ENCODE assay signal across 30 cellular contexts in the genomic region with DNA sequence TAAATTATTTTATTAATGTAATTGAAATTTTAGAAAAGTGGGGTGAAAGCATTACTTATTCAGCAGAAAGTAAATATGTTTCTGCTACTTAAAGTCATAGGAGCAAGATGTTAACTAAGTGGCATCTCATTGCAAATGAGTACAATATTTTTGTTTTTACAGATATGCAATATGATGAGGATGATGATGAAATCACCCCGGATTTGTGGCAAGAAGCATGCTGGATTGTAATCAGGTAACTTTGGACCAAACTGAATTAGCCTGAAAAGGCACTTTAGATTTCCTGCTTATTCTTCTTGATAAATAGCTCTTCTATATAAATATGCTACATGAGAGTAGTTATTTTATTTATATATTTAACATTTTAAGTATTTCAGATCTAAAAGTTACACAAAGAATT.
"Had no signal": no experiment of that assay in that cellular context is flagged by ENCODE, and none has a peak within 500 bp of the region (broad histone marks: within the 10 kb centered on the region; RNA-seq: fewer than 3 reads in every experiment).

No MANE protein-coding gene starts in this region.

- DNase-seq: activated CD4-positive, alpha-beta memory T cell treated with anti-CD3 and anti-CD28 coated beads, Interleukin-2, amount 10 ng/mL, durations not matched to agents 7 days and 5 days; activated CD4-positive, alpha-beta T cell treated with anti-CD3 and anti-CD28 coated beads for 1 hour; activated CD4-positive, alpha-beta T cell treated with anti-CD3 and anti-CD28 coated beads for 4 hours; activated CD4-positive, alpha-beta T cell treated with anti-CD3 and anti-CD28 coated beads, Interleukin-2, amount 10 ng/mL, durations not matched to agents 7 days and 5 days; activated CD4-positive, alpha-beta T cell treated with anti-CD3 and anti-CD28 coated beads, Interleukin-2, amount 50 U/mL, for 4 hours; activated CD8-positive, alpha-beta memory T cell treated with anti-CD3 and anti-CD28 coated beads, Interleukin-2, amount 50 U/mL, for 48 hours; activated effector memory CD4-positive, alpha-beta T cell treated with Interleukin-2 at 50 U/mL for 16 hours; activated gamma-delta T cell treated with Interleukin-2 at 50 U/mL for 16 hours; activated naive CD4-positive, alpha-beta T cell treated with anti-CD3 and anti-CD28 coated beads, Interleukin-2, amount 50 U/mL, for 16 hours; activated naive CD4-positive, alpha-beta T cell treated with Interleukin-2 at 50 U/mL for 16 hours; activated T-cell treated with anti-CD3 and anti-CD28 coated beads for 4 hours; activated T-cell treated with anti-CD3 and anti-CD28 coated beads, Interleukin-2, amount 50 U/mL, for 24 hours; activated T-cell treated with anti-CD3 and anti-CD28 coated beads, Interleukin-2, amount 50 U/mL, for 72 hours; adrenal gland; amygdala; aorta; body of pancreas; caudate nucleus; colonic mucosa; effector CD8-positive, alpha-beta T cell; foreskin melanocyte; heart right ventricle; T-helper 1 cell; T-helper 17 cell had no signal

- H3K27me3 Mint-ChIP-seq: activated CD4-positive, alpha-beta memory T cell treated with anti-CD3 and anti-CD28 coated beads, Interleukin-2, amount 10 ng/mL, durations not matched to agents 7 days and 5 days; activated CD4-positive, alpha-beta T cell treated with anti-CD3 and anti-CD28 coated beads, Interleukin-2, amount 10 ng/mL, durations not matched to agents 7 days and 5 days; activated naive CD8-positive, alpha-beta T cell; activated T-cell treated with anti-CD3 and anti-CD28 coated beads, Interleukin-2, amount 50 U/mL, for 24 hours; T-helper 17 cell had no signal

- H3K27ac Mint-ChIP-seq: activated CD4-positive, alpha-beta memory T cell treated with anti-CD3 and anti-CD28 coated beads, Interleukin-2, amount 10 ng/mL, durations not matched to agents 7 days and 5 days; activated CD4-positive, alpha-beta T cell treated with anti-CD3 and anti-CD28 coated beads, Interleukin-2, amount 10 ng/mL, durations not matched to agents 7 days and 5 days; activated naive CD8-positive, alpha-beta T cell; activated T-cell treated with anti-CD3 and anti-CD28 coated beads, Interleukin-2, amount 50 U/mL, for 24 hours; activated T-cell treated with anti-CD3 and anti-CD28 coated beads, Interleukin-2, amount 50 U/mL, for 72 hours; T-helper 17 cell had no signal

- H3K9me3 Mint-ChIP-seq: activated CD4-positive, alpha-beta memory T cell treated with anti-CD3 and anti-CD28 coated beads, Interleukin-2, amount 10 ng/mL, durations not matched to agents 7 days and 5 days; activated CD4-positive, alpha-beta T cell treated with anti-CD3 and anti-CD28 coated beads, Interleukin-2, amount 10 ng/mL, durations not matched to agents 7 days and 5 days; activated T-cell treated with anti-CD3 and anti-CD28 coated beads, Interleukin-2, amount 50 U/mL, for 24 hours; activated T-cell treated with anti-CD3 and anti-CD28 coated beads, Interleukin-2, amount 50 U/mL, for 72 hours had no signal

- H3K4me3 Mint-ChIP-seq: activated CD4-positive, alpha-beta memory T cell treated with anti-CD3 and anti-CD28 coated beads, Interleukin-2, amount 10 ng/mL, durations not matched to agents 7 days and 5 days; activated CD4-positive, alpha-beta T cell treated with anti-CD3 and anti-CD28 coated beads, Interleukin-2, amount 10 ng/mL, durations not matched to agents 7 days and 5 days; activated naive CD8-positive, alpha-beta T cell; activated T-cell treated with anti-CD3 and anti-CD28 coated beads, Interleukin-2, amount 50 U/mL, for 24 hours; activated T-cell treated with anti-CD3 and anti-CD28 coated beads, Interleukin-2, amount 50 U/mL, for 72 hours; T-helper 17 cell had no signal

- H3K4me1 ChIP-seq: colonic mucosa had no signal

- ATAC-seq: activated T-cell treated with anti-CD3 and anti-CD28 coated beads, Interleukin-2, amount 50 U/mL, for 72 hours; body of pancreas; esophagus mucosa; gastroesophageal sphincter; heart right ventricle; T-helper 17 cell had no signal

- H3K27ac ChIP-seq: adrenal gland, body of pancreas, colonic mucosa, epithelial cell of prostate, gastroesophageal sphincter, heart right ventricle had no signal

- H3K4me3 ChIP-seq: adrenal gland, body of pancreas, colonic mucosa, gastroesophageal sphincter, heart right ventricle had no signal

- FAIRE-seq: endometrium, endothelial cell of umbilical vein had no signal

- H3K9me3 ChIP-seq: adrenal gland, body of pancreas, colonic mucosa, gastroesophageal sphincter, heart right ventricle had no signal

- H3K27me3 ChIP-seq: adrenal gland, body of pancreas, colonic mucosa, gastroesophageal sphincter, heart right ventricle had no signal
